21 cellular contexts compared by ENCODE assay signal in genomic region chr12:126558810-126559209, GRCh38.
"Had no signal": no experiment of that assay in that cellular context is flagged by ENCODE, and none has a peak within 500 bp of the region (broad histone marks: within the 10 kb centered on the region; RNA-seq: fewer than 3 reads in every experiment).

No MANE protein-coding gene starts in this region.

- H3K27ac Mint-ChIP-seq: activated CD8-positive, alpha-beta T cell treated with anti-CD3 and anti-CD28 coated beads, Interleukin-2, amount 10 ng/mL, durations not matched to agents 7 days and 5 days; activated naive CD4-positive, alpha-beta T cell treated with anti-CD3 and anti-CD28 coated beads, Interleukin-2, amount 50 U/mL, for 24 hours; activated T-helper 1 cell treated with anti-CD3 and anti-CD28 coated beads, Interleukin-12 subunit alpha, Interleukin-12 subunit beta, Interleukin-2, Interleukin-4 antibody, amounts not matched to agents 30 ng/mL and 10 ng/mL and 1 ng/mL, durations not matched to agents 14 hours and 24 hours and 36 hours; brain; dendritic cell treated with granulocyte-macrophage colony-stimulating factor and Interleukin-4, amounts not matched to agents 40 ng/mL and 50 ng/mL, for 4 days; naive thymus-derived CD4-positive, alpha-beta T cell; neural progenitor cell; stimulated activated naive B cell treated with anti-CD40 and anti-IgM and Interleukin-4, amounts not matched to agents 10 μg/mL and 1 μg/mL and 100 μg/mL, for 72 hours had no signal

- H3K4me1 Mint-ChIP-seq: activated naive CD4-positive, alpha-beta T cell treated with anti-CD3 and anti-CD28 coated beads, Interleukin-2, amount 50 U/mL, for 24 hours; brain; naive thymus-derived CD4-positive, alpha-beta T cell; stimulated activated naive B cell treated with anti-CD40 and anti-IgM and Interleukin-4, amounts not matched to agents 10 μg/mL and 1 μg/mL and 100 μg/mL, for 72 hours had no signal

- H3K4me3 Mint-ChIP-seq: activated CD8-positive, alpha-beta T cell treated with anti-CD3 and anti-CD28 coated beads, Interleukin-2, amount 10 ng/mL, durations not matched to agents 7 days and 5 days; activated naive CD4-positive, alpha-beta T cell treated with anti-CD3 and anti-CD28 coated beads, Interleukin-2, amount 50 U/mL, for 24 hours; activated T-helper 1 cell treated with anti-CD3 and anti-CD28 coated beads, Interleukin-12 subunit alpha, Interleukin-12 subunit beta, Interleukin-2, Interleukin-4 antibody, amounts not matched to agents 30 ng/mL and 10 ng/mL and 1 ng/mL, durations not matched to agents 14 hours and 24 hours and 36 hours; brain; dendritic cell treated with granulocyte-macrophage colony-stimulating factor and Interleukin-4, amounts not matched to agents 40 ng/mL and 50 ng/mL, for 4 days; naive thymus-derived CD4-positive, alpha-beta T cell; neural progenitor cell; stimulated activated naive B cell treated with anti-CD40 and anti-IgM and Interleukin-4, amounts not matched to agents 10 μg/mL and 1 μg/mL and 100 μg/mL, for 72 hours had no signal

- H3K9me3 Mint-ChIP-seq: stimulated activated naive B cell treated with anti-CD40 and anti-IgM and Interleukin-4, amounts not matched to agents 10 μg/mL and 1 μg/mL and 100 μg/mL, for 72 hours had no signal

- H3K36me3 Mint-ChIP-seq: activated naive CD4-positive, alpha-beta T cell treated with anti-CD3 and anti-CD28 coated beads, Interleukin-2, amount 50 U/mL, for 24 hours; brain; naive thymus-derived CD4-positive, alpha-beta T cell; neural progenitor cell; stimulated activated naive B cell treated with anti-CD40 and anti-IgM and Interleukin-4, amounts not matched to agents 10 μg/mL and 1 μg/mL and 100 μg/mL, for 72 hours had no signal

- H3K27me3 Mint-ChIP-seq: activated naive CD4-positive, alpha-beta T cell treated with anti-CD3 and anti-CD28 coated beads, Interleukin-2, amount 50 U/mL, for 24 hours; dendritic cell treated with granulocyte-macrophage colony-stimulating factor and Interleukin-4, amounts not matched to agents 40 ng/mL and 50 ng/mL, for 4 days; naive thymus-derived CD4-positive, alpha-beta T cell; stimulated activated naive B cell treated with anti-CD40 and anti-IgM and Interleukin-4, amounts not matched to agents 10 μg/mL and 1 μg/mL and 100 μg/mL, for 72 hours had no signal

- DNase-seq: activated CD4-positive, alpha-beta T cell treated with anti-CD3 and anti-CD28 coated beads, Interleukin-2, amount 50 U/mL, for 1 hour; activated CD8-positive, alpha-beta T cell treated with anti-CD3 and anti-CD28 coated beads, Interleukin-2, amount 10 ng/mL, durations not matched to agents 7 days and 5 days; activated gamma-delta T cell; anterior cingulate cortex; effector memory CD4-positive, alpha-beta T cell; hippocampal formation; kidney glomerular epithelial cell; left ventricle myocardium inferior; naive thymus-derived CD4-positive, alpha-beta T cell; retina; stimulated activated CD4-positive, alpha-beta T cell treated with anti-CD3 and anti-CD28 coated beads, Interleukin-2, amount 100 ng/mL, for 48 hours; stimulated activated CD8-positive, alpha-beta memory T cell treated with anti-CD3 and anti-CD28 coated beads, Interleukin-4, amount 100 ng/mL, for 48 hours; stimulated activated naive B cell treated with anti-CD40 and anti-IgM and Interleukin-4, amounts not matched to agents 10 μg/mL and 1 μg/mL and 100 μg/mL, for 72 hours; trophoblast cell; uterus had no signal

- H3K4me3 ChIP-seq: left ventricle myocardium inferior, neural progenitor cell, uterus had no signal

- ATAC-seq: activated CD4-positive, CD25-positive, alpha-beta regulatory T cell treated with anti-CD3 and anti-CD28 coated beads, Interleukin-2, amount 50 U/mL, for 24 hours; activated CD8-positive, alpha-beta T cell treated with anti-CD3 and anti-CD28 coated beads, Interleukin-2, amount 10 ng/mL, durations not matched to agents 7 days and 5 days; naive thymus-derived CD4-positive, alpha-beta T cell; stimulated activated naive B cell treated with anti-CD40 and anti-IgM and Interleukin-4, amounts not matched to agents 10 μg/mL and 1 μg/mL and 100 μg/mL, for 72 hours had no signal
